Comparison of ENCODE assay signal across 20 cellular contexts in genomic region chr9:134052491-134052890, GRCh38.
"Had no signal": no experiment of that assay in that cellular context is flagged by ENCODE, and none has a peak within 500 bp of the region (broad histone marks: within the 10 kb centered on the region; RNA-seq: fewer than 3 reads in every experiment).

No MANE protein-coding gene starts in this region.

- ATAC-seq: gastroesophageal sphincter; left colon; natural killer cell; right cardiac atrium; stimulated activated naive B cell treated with anti-CD40 and anti-IgM and Interleukin-4, amounts not matched to agents 10 μg/mL and 1 μg/mL and 100 μg/mL, for 72 hours had no signal

- H3K4me3 ChIP-seq: esophagus squamous epithelium, gastroesophageal sphincter, ovary, stomach, thoracic aorta, transverse colon had no signal

- H3K4me3 Mint-ChIP-seq: dendritic cell treated with granulocyte-macrophage colony-stimulating factor and Interleukin-4, amounts not matched to agents 40 ng/mL and 50 ng/mL, for 4 days; immature natural killer cell; natural killer cell; neural crest cell; stimulated activated naive B cell treated with anti-CD40 and anti-IgM and Interleukin-4, amounts not matched to agents 10 μg/mL and 1 μg/mL and 100 μg/mL, for 72 hours had no signal

- H3K36me3 ChIP-seq: ovary had no signal

- H3K27me3 ChIP-seq: esophagus squamous epithelium, gastroesophageal sphincter, ovary, stomach, transverse colon had no signal

- H3K27ac Mint-ChIP-seq: dendritic cell treated with granulocyte-macrophage colony-stimulating factor and Interleukin-4, amounts not matched to agents 40 ng/mL and 50 ng/mL, for 4 days; immature natural killer cell; natural killer cell; stimulated activated naive B cell treated with anti-CD40 and anti-IgM and Interleukin-4, amounts not matched to agents 10 μg/mL and 1 μg/mL and 100 μg/mL, for 72 hours had no signal

- H3K27ac ChIP-seq: esophagus squamous epithelium, gastroesophageal sphincter, ovary, stomach, thoracic aorta, transverse colon had no signal

- H3K9me3 ChIP-seq: esophagus squamous epithelium, gastroesophageal sphincter, ovary, stomach, thoracic aorta, transverse colon had no signal

- H3K9me3 Mint-ChIP-seq: dendritic cell treated with granulocyte-macrophage colony-stimulating factor and Interleukin-4, amounts not matched to agents 40 ng/mL and 50 ng/mL, for 4 days; immature natural killer cell; natural killer cell; neural crest cell; stimulated activated naive B cell treated with anti-CD40 and anti-IgM and Interleukin-4, amounts not matched to agents 10 μg/mL and 1 μg/mL and 100 μg/mL, for 72 hours had no signal

- DNase-seq: esophagus squamous epithelium; foreskin fibroblast; immature natural killer cell; left colon; mammary epithelial cell; natural killer cell; nucleus accumbens; stimulated activated CD4-positive, alpha-beta T cell treated with anti-CD3 and anti-CD28 coated beads, Interleukin-15, amount 100 ng/mL, for 24 hours; stimulated activated CD4-positive, alpha-beta T cell treated with anti-CD3 and anti-CD28 coated beads, Interleukin-1b, Interleukin-23, amount 100 ng/mL, for 48 hours; stimulated activated CD4-positive, alpha-beta T cell treated with anti-CD3 and anti-CD28 coated beads, Interleukin-4, amount 100 ng/mL, for 24 hours; stimulated activated naive B cell treated with anti-CD40 and anti-IgM and Interleukin-4, amounts not matched to agents 10 μg/mL and 1 μg/mL and 100 μg/mL, for 72 hours; stomach; substantia nigra; transverse colon had no signal
